1 cellular context compared by ENCODE assay signal in genomic region chr14:49868720-49869114, GRCh38.
TF ChIP-seq lines count a peak whose summit lies in the region.

No MANE protein-coding gene starts in this region.

TF ChIP-seq in WTC11, 78 proteins besides CTCF, POLR2A, EP300 and RAD21 (continued from another document):
- TF ChIP-seq STAT6 (CRISPR knock-in tag; conservative IDR thresholded peaks at IDR 0.05; ENCODE audit: low read depth) (no peak), SOX15 (CRISPR knock-in tag; IDR thresholded peaks at IDR 0.05) (no peak), NR1H2 (CRISPR knock-in tag; IDR thresholded peaks at IDR 0.05) (no peak), CREM (CRISPR knock-in tag; IDR thresholded peaks at IDR 0.05) (no peak), ATF3 (CRISPR knock-in tag; conservative IDR thresholded peaks at IDR 0.05) (no peak), EMX1 (CRISPR knock-in tag; IDR thresholded peaks at IDR 0.05) (no peak)
